1 cellular context compared by ENCODE assay signal in the genomic region with DNA sequence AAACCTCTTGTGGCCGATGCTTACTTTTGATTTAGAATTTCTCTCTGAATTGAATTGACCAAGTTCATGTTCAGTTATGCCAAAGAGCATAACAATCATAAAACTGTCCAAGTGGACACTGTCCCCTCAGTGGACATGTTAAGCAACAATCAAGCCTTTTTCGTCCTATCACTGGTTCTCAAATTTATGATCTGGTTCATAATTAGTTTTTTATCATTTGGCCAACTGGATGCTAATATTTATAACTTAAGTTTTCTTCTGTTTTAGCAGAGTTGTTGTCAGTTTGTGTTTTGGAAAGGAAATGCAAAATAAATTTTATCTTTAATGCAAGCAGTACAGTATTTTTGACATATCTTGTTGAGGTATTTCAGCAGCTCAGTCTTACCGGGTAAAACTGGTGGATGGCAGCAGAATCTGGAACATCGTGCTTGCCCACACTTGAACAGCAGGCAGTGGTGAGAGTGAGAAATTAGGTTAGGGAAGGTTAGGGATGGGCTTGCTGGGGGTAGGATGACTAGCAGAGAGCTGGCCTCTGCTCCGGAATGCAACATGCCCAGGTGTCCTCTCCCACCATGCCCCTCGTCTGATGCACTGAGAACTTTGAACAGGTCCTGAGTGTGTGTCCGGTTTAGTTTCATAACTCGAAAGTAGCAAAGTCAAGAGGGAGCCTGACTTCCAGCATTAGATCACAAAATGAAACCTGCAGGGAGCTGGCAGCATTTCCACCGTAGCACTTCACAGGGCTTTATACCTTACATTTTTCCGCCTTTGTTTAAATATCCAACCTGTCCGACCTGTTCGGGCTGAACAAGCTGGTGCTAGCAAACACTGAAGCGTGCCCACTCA.
A peak's percentile ranks its signal among the peaks of the same experiment; 100 is the strongest.
TF ChIP-seq lines count a peak whose summit lies in the region.

No MANE protein-coding gene starts in this region.

TF ChIP-seq in HepG2, 621 proteins besides CTCF, POLR2A, EP300 and RAD21 (continued from another document and continues in another):
- no peak for TF ChIP-seq BATF2 (CRISPR knock-in tag; IDR thresholded peaks at IDR 0.05)
- TF ChIP-seq HMG20B (CRISPR knock-in tag; conservative IDR thresholded peaks at IDR 0.05): no peak
- TF ChIP-seq, protein P1, sequence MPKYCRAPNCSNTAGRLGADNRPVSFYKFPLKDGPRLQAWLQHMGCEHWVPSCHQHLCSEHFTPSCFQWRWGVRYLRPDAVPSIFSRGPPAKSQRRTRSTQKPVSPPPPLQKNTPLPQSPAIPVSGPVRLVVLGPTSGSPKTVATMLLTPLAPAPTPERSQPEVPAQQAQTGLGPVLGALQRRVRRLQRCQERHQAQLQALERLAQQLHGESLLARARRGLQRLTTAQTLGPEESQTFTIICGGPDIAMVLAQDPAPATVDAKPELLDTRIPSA (CRISPR knock-in tag; IDR thresholded peaks at IDR 0.05; ENCODE audit: borderline replicate concordance): no peak
- TF ChIP-seq MIER3 (CRISPR knock-in tag; IDR thresholded peaks at IDR 0.05; ENCODE audit: borderline replicate concordance): peak; percentile 59; the same call in 1 of the 2 replicates
- no peak for TF ChIP-seq ZNF564 (CRISPR knock-in tag; IDR thresholded peaks at IDR 0.05)
- no peak for TF ChIP-seq ZC3H13 (CRISPR knock-in tag; IDR thresholded peaks at IDR 0.05)
- 0 out of 2 replicates have a peak, but pooled peaks have one; percentile 8 for TF ChIP-seq GABPA (IDR thresholded peaks at IDR 0.05; ENCODE audit: low read depth, low read length)
- TF ChIP-seq GABPA (CRISPR knock-in tag; IDR thresholded peaks at IDR 0.05; ENCODE audit: low read depth): peak; percentile 18; the same call in 1 of the 2 replicates
- TF ChIP-seq, protein P2, sequence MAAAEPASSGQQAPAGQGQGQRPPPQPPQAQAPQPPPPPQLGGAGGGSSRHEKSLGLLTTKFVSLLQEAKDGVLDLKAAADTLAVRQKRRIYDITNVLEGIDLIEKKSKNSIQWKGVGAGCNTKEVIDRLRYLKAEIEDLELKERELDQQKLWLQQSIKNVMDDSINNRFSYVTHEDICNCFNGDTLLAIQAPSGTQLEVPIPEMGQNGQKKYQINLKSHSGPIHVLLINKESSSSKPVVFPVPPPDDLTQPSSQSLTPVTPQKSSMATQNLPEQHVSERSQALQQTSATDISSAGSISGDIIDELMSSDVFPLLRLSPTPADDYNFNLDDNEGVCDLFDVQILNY (CRISPR knock-in tag; conservative IDR thresholded peaks at IDR 0.05): no peak
- no peak for TF ChIP-seq SP2 (CRISPR knock-in tag; IDR thresholded peaks at IDR 0.05)
- TF ChIP-seq ZNF343 (CRISPR knock-in tag; IDR thresholded peaks at IDR 0.05): no peak
- TF ChIP-seq, protein P3, sequence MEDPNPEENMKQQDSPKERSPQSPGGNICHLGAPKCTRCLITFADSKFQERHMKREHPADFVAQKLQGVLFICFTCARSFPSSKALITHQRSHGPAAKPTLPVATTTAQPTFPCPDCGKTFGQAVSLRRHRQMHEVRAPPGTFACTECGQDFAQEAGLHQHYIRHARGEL (CRISPR knock-in tag; IDR thresholded peaks at IDR 0.05): no peak
- TF ChIP-seq, protein P4, sequence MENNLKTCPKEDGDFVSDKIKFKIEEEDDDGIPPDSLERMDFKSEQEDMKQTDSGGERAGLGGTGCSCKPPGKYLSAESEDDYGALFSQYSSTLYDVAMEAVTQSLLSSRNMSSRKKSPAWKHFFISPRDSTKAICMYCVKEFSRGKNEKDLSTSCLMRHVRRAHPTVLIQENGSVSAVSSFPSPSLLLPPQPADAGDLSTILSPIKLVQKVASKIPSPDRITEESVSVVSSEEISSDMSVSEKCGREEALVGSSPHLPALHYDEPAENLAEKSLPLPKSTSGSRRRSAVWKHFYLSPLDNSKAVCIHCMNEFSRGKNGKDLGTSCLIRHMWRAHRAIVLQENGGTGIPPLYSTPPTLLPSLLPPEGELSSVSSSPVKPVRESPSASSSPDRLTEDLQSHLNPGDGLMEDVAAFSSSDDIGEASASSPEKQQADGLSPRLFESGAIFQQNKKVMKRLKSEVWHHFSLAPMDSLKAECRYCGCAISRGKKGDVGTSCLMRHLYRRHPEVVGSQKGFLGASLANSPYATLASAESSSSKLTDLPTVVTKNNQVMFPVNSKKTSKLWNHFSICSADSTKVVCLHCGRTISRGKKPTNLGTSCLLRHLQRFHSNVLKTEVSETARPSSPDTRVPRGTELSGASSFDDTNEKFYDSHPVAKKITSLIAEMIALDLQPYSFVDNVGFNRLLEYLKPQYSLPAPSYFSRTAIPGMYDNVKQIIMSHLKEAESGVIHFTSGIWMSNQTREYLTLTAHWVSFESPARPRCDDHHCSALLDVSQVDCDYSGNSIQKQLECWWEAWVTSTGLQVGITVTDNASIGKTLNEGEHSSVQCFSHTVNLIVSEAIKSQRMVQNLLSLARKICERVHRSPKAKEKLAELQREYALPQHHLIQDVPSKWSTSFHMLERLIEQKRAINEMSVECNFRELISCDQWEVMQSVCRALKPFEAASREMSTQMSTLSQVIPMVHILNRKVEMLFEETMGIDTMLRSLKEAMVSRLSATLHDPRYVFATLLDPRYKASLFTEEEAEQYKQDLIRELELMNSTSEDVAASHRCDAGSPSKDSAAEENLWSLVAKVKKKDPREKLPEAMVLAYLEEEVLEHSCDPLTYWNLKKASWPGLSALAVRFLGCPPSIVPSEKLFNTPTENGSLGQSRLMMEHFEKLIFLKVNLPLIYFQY (CRISPR knock-in tag; IDR thresholded peaks at IDR 0.05; ENCODE audit: borderline replicate concordance): peak; percentile 62; the same call in 1 of the 2 replicates
- TF ChIP-seq PITX1 (CRISPR knock-in tag; IDR thresholded peaks at IDR 0.05): no peak; the same call in 1 of the 2 replicates
- no peak for TF ChIP-seq GRHL1 (CRISPR knock-in tag; conservative IDR thresholded peaks at IDR 0.05)
- TF ChIP-seq NBN (conservative IDR thresholded peaks at IDR 0.05): no peak
- 0 out of 2 replicates have a peak, but pooled peaks have one; percentile 39 for TF ChIP-seq ZNF337 (CRISPR knock-in tag; IDR thresholded peaks at IDR 0.05; ENCODE audit: borderline replicate concordance, low read depth)
- peak; percentile 51; the same call in 1 of the 2 replicates for TF ChIP-seq ZNF430 (CRISPR knock-in tag; IDR thresholded peaks at IDR 0.05)
- no peak for TF ChIP-seq EZH2 (conservative IDR thresholded peaks at IDR 0.05; ENCODE audit: low read depth, low read length)
- TF ChIP-seq DMAP1 (CRISPR knock-in tag; IDR thresholded peaks at IDR 0.05): no peak
- 0 out of 2 replicates have a peak, but pooled peaks have one; percentile 27 for TF ChIP-seq SMAD3 (CRISPR knock-in tag; IDR thresholded peaks at IDR 0.05)
- TF ChIP-seq SMARCE1 (IDR thresholded peaks at IDR 0.05; ENCODE audit: borderline replicate concordance): no peak
- TF ChIP-seq ERF (CRISPR knock-in tag; IDR thresholded peaks at IDR 0.05): peak; percentile 67; the same call in 1 of the 2 replicates
- TF ChIP-seq ZNF317 (CRISPR knock-in tag; IDR thresholded peaks at IDR 0.05): peak; percentile 68; the same call in 1 of the 2 replicates
- no peak for TF ChIP-seq ZNF138 (CRISPR knock-in tag; IDR thresholded peaks at IDR 0.05; ENCODE audit: low read depth)
- TF ChIP-seq FOXA1 (IDR thresholded peaks at IDR 0.05): no peak
- peak; percentile 38; the same call in 1 of the 2 replicates for TF ChIP-seq FOXA1 (CRISPR knock-in tag; IDR thresholded peaks at IDR 0.05)
- TF ChIP-seq SRSF1 (optimal IDR thresholded peaks at IDR 0.05; ENCODE audit: low read depth, low read length): no peak
- TF ChIP-seq WIZ (CRISPR knock-in tag; IDR thresholded peaks at IDR 0.05): no peak
- no peak for TF ChIP-seq AGO1 (IDR thresholded peaks at IDR 0.05; ENCODE audit: low read depth, low read length, poor library complexity, severe bottlenecking)
- TF ChIP-seq ATF1 (CRISPR knock-in tag; IDR thresholded peaks at IDR 0.05): no peak
- no peak for TF ChIP-seq CEBPZ (IDR thresholded peaks at IDR 0.05; ENCODE audit: low read length)
- TF ChIP-seq ZNF253 (CRISPR knock-in tag; IDR thresholded peaks at IDR 0.05; ENCODE audit: borderline replicate concordance): no peak
- TF ChIP-seq MXD3 (CRISPR knock-in tag; IDR thresholded peaks at IDR 0.05): no peak
- no peak for TF ChIP-seq ZNF232 (CRISPR knock-in tag; IDR thresholded peaks at IDR 0.05; ENCODE audit: borderline replicate concordance)
- TF ChIP-seq ZSCAN21 (CRISPR knock-in tag; IDR thresholded peaks at IDR 0.05; ENCODE audit: borderline replicate concordance): no peak
- no peak for TF ChIP-seq CENPT (CRISPR knock-in tag; IDR thresholded peaks at IDR 0.05; ENCODE audit: low read depth)
- no peak for TF ChIP-seq NR1H2 (CRISPR knock-in tag; IDR thresholded peaks at IDR 0.05; ENCODE audit: borderline replicate concordance, low read depth)
- TF ChIP-seq, protein P5, sequence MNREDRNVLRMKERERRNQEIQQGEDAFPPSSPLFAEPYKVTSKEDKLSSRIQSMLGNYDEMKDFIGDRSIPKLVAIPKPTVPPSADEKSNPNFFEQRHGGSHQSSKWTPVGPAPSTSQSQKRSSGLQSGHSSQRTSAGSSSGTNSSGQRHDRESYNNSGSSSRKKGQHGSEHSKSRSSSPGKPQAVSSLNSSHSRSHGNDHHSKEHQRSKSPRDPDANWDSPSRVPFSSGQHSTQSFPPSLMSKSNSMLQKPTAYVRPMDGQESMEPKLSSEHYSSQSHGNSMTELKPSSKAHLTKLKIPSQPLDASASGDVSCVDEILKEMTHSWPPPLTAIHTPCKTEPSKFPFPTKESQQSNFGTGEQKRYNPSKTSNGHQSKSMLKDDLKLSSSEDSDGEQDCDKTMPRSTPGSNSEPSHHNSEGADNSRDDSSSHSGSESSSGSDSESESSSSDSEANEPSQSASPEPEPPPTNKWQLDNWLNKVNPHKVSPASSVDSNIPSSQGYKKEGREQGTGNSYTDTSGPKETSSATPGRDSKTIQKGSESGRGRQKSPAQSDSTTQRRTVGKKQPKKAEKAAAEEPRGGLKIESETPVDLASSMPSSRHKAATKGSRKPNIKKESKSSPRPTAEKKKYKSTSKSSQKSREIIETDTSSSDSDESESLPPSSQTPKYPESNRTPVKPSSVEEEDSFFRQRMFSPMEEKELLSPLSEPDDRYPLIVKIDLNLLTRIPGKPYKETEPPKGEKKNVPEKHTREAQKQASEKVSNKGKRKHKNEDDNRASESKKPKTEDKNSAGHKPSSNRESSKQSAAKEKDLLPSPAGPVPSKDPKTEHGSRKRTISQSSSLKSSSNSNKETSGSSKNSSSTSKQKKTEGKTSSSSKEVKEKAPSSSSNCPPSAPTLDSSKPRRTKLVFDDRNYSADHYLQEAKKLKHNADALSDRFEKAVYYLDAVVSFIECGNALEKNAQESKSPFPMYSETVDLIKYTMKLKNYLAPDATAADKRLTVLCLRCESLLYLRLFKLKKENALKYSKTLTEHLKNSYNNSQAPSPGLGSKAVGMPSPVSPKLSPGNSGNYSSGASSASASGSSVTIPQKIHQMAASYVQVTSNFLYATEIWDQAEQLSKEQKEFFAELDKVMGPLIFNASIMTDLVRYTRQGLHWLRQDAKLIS (CRISPR knock-in tag; IDR thresholded peaks at IDR 0.05): no peak
- no peak for TF ChIP-seq KMT2B (CRISPR knock-in tag; IDR thresholded peaks at IDR 0.05)
- TF ChIP-seq ZSCAN30 (CRISPR knock-in tag; IDR thresholded peaks at IDR 0.05): no peak
- no peak for TF ChIP-seq TRIM22 (IDR thresholded peaks at IDR 0.05)
- no peak for TF ChIP-seq ZNF768 (CRISPR knock-in tag; IDR thresholded peaks at IDR 0.05)
